In genomic region chr4:74446896-74447295, GRCh38 we compare ENCODE assay signal across 14 cellular contexts. TPM values are rescaled to one million over a fixed set of nuclear protein-coding genes. Genes with fewer than 3 reads are reported as not detected.
DNase-seq lines count a peak whose midpoint lies in the region; FAIRE-seq and TF ChIP-seq lines count a peak whose summit lies in the region.
"Had no signal": no experiment of that assay in that cellular context is flagged by ENCODE, and none has a peak within 500 bp of the region (broad histone marks: within the 10 kb centered on the region; RNA-seq: fewer than 3 reads in every experiment).

No MANE protein-coding gene starts in this region.

- H3K27ac Mint-ChIP-seq in activated CD4-positive, alpha-beta T cell treated with anti-CD3 and anti-CD28 coated beads, Interleukin-2, amount 10 ng/mL, durations not matched to agents 24 days and 14 days = no peak overlapping the region

- TF ChIP-seq POLR2A in breast epithelium (IDR thresholded peaks at IDR 0.05) = no peak
- no peak for TF ChIP-seq POLR2A in lower leg skin (IDR thresholded peaks at IDR 0.05)
- TF ChIP-seq POLR2A in spleen (IDR thresholded peaks at IDR 0.05) = no peak

- peak; percentile 73 for FAIRE-seq in urothelium cell line (lab: Jason Lieb, UNC)

- H3K36me3 Mint-ChIP-seq in activated CD4-positive, alpha-beta T cell treated with anti-CD3 and anti-CD28 coated beads, Interleukin-2, amount 10 ng/mL, durations not matched to agents 24 days and 14 days (ENCODE audit: low read depth) = no peaks in the 10 kb centered on the region

- H3K4me3 ChIP-seq in breast epithelium (peak overlapping the region in 2 of 3 donors; percentile 62 to 78), fibroblast of pulmonary artery (replicated peaks; ENCODE audit: low read depth, low read length) (peak overlapping the region; percentile 67), lower leg skin (ENCODE audit: low read depth, poor library complexity, severe bottlenecking) (no peak overlapping the region), spleen (peak overlapping the region in 1 of 8 donors; percentile 82)

- H3K4me3 Mint-ChIP-seq in activated CD4-positive, alpha-beta T cell treated with anti-CD3 and anti-CD28 coated beads, Interleukin-2, amount 10 ng/mL, durations not matched to agents 24 days and 14 days = no peak overlapping the region

- TF ChIP-seq CTCF in breast epithelium (IDR thresholded peaks at IDR 0.05) = no peak
- TF ChIP-seq CTCF in fibroblast of pulmonary artery (IDR thresholded peaks at IDR 0.05; ENCODE audit: low read length, missing control alignments) = no peak
- TF ChIP-seq CTCF in lower leg skin (IDR thresholded peaks at IDR 0.05) = no peak
- no peak for TF ChIP-seq CTCF in spleen (IDR thresholded peaks at IDR 0.05 in 8 of 11, conservative IDR thresholded peaks at IDR 0.05 in 3 of 11)

- H3K27me3 Mint-ChIP-seq in activated CD4-positive, alpha-beta T cell treated with anti-CD3 and anti-CD28 coated beads, Interleukin-2, amount 10 ng/mL, durations not matched to agents 24 days and 14 days = peaks cover 14% of the 10 kb centered on the region

- WGBS in lower leg skin, 2 donors = 76 to 85% methylated on average over 1 of the region's 1 CpG
- WGBS in spleen, 5 donors = 89 to 100% (median 98%) methylated on average over 1 of the region's 1 CpG

- no peaks in the 10 kb centered on the region for H3K9me3 Mint-ChIP-seq in activated CD4-positive, alpha-beta T cell treated with anti-CD3 and anti-CD28 coated beads, Interleukin-2, amount 10 ng/mL, durations not matched to agents 24 days and 14 days
- H3K9me3 Mint-ChIP-seq: CD8-positive, alpha-beta memory T cell had no signal

- H3K36me3 ChIP-seq in breast epithelium = no peaks in the 10 kb centered on the region
- no peaks in the 10 kb centered on the region for H3K36me3 ChIP-seq in spleen

- DNase-seq in HT-29 (ENCODE audit: low spot score) (peak; percentile 54), breast epithelium (ENCODE audit: low spot score in 2 of 2) (no peak), fibroblast of pulmonary artery (ENCODE audit: low read depth) (peak; percentile 23), urothelium cell line (ENCODE audit: low spot score) (no peak), lower leg skin (ENCODE audit: low spot score in 2 of 2) (no peak), spleen (no peak)
- DNase-seq in activated CD4-positive, alpha-beta T cell treated with anti-CD3 and anti-CD28 coated beads, Interleukin-2, amount 10 ng/mL, durations not matched to agents 24 days and 14 days = no peak
- DNase-seq: CD8-positive, alpha-beta memory T cell; H7; NCI-H146; NCI-H2107; NCI-H69; NK-92 treated with Interleukin-12 subunit alpha and Interleukin-12 subunit beta, amount 100 ng/mL, for 24 hours; Right ventricle myocardium superior had no signal

- H3K4me1 ChIP-seq in breast epithelium (no peaks in the 10 kb centered on the region), spleen (peaks cover 0 to 21% (median 6%) of the 10 kb centered on the region in 6 donors)

- no peaks in the 10 kb centered on the region for H3K9me3 ChIP-seq in breast epithelium
- H3K9me3 ChIP-seq in spleen = no peaks in the 10 kb centered on the region

- H3K27me3 ChIP-seq in breast epithelium = no peaks in the 10 kb centered on the region
- H3K27me3 ChIP-seq in spleen (replicated peaks in 1 of 7) = peaks cover 0 to 9% (median 0%) of the 10 kb centered on the region in 7 donors

- H3K27ac ChIP-seq in breast epithelium (peak overlapping the region in 1 of 2 donors; percentile 15), spleen (no peak overlapping the region)

- intact Hi-C loops in breast epithelium (cut with DNase I; ENCODE audit: low total_unique reads) (no loop called here), lower leg skin (cut with DNase I; ENCODE audit: low total_unique reads) (no loop called here), spleen (cut with DNase I; ENCODE audit: low total_unique reads) (no loop called here)
- intact Hi-C loops in activated CD4-positive, alpha-beta T cell treated with anti-CD3 and anti-CD28 coated beads, Interleukin-2, amount 10 ng/mL, durations not matched to agents 24 days and 14 days (cut with micrococcal nuclease) = loop anchor here (5.0 kb wide), 2 partner anchors 70 to 175 kb away; no protein-coding TSS in a partner anchor

- peaks cover 19% of the 10 kb centered on the region for H3K4me1 Mint-ChIP-seq in activated CD4-positive, alpha-beta T cell treated with anti-CD3 and anti-CD28 coated beads, Interleukin-2, amount 10 ng/mL, durations not matched to agents 24 days and 14 days

RNA-seq across cellular contexts. Expression of gene AREG, which starts 2.0 kb away (rescaled TPM):
- total RNA-seq in HT-29 (2014; rRNA removed; shearing (Covaris generic)) = 156 and 173 TPM in 2 replicates
- 10 to 100 TPM in 2 of 3 donors, 1 to 10 TPM in 1; 3.4 to 89.1 (median 46.2) TPM for total RNA-seq in breast epithelium
- total RNA-seq in activated CD4-positive, alpha-beta T cell treated with anti-CD3 and anti-CD28 coated beads, Interleukin-2, amount 10 ng/mL, durations not matched to agents 24 days and 14 days = 1.4 TPM in 2 replicates
- 10 to 100 TPM in 3 of 4 donors, 1 to 10 TPM in 1; 7.4 to 15.2 (median 11.6) TPM for total RNA-seq in lower leg skin
- total RNA-seq in spleen = 10 to 100 TPM in 3 of 7 donors, 1 to 10 TPM in 3, under 1 TPM in 1; 0.57 to 37.4 (median 5.4) TPM
- polyA plus RNA-seq in spleen = 1 to 10 TPM in 1 of 3 donors, under 1 TPM in 2; 0.51 to 5.6 (median 0.63) TPM
- total RNA-seq: H7 had no signal

Comparison
In these comparisons a context has a peak if more than half of its experiments do, and no peak if none do; other contexts are left out.
1. DNase-seq: peak in HT-29 (single experiment) and fibroblast of pulmonary artery (single experiment); none in breast epithelium (0 of 2), urothelium cell line (single experiment), activated CD4-positive, alpha-beta T cell treated with anti-CD3 and anti-CD28 coated beads, Interleukin-2, amount 10 ng/mL, durations not matched to agents 24 days and 14 days (single experiment), lower leg skin (0 of 2) and spleen (single experiment).